Comparison of ENCODE assay signal across 20 cellular contexts in genomic region chr11:126640186-126640585, GRCh38.
DNase-seq lines count a peak whose midpoint lies in the region; FAIRE-seq and TF ChIP-seq lines count a peak whose summit lies in the region.
"Had no signal": no experiment of that assay in that cellular context is flagged by ENCODE, and none has a peak within 500 bp of the region (broad histone marks: within the 10 kb centered on the region; RNA-seq: fewer than 3 reads in every experiment).

No MANE protein-coding gene starts in this region.

- H3K27ac Mint-ChIP-seq in astrocyte (ENCODE audit: unreplicated experiment): no peak overlapping the region
- H3K27ac Mint-ChIP-seq: CD4-positive, CD25-positive, alpha-beta regulatory T cell; CD8-positive, alpha-beta memory T cell had no signal

- H3K4me1 ChIP-seq in astrocyte (ENCODE audit: insufficient read depth, low read length): peaks cover 31% of the 10 kb centered on the region
- H3K4me1 ChIP-seq in HAP-1: no peaks in the 10 kb centered on the region
- H3K4me1 ChIP-seq: BE2C, Caco-2 had no signal

- H4K20me1 ChIP-seq in astrocyte (ENCODE audit: insufficient read depth, low read length): no peaks in the 10 kb centered on the region

- H3K4me3 ChIP-seq in astrocyte (ENCODE audit: insufficient read depth, low read depth, low read length) (no peak overlapping the region), HAP-1 (no peak overlapping the region)
- H3K4me3 ChIP-seq: GM23248 had no signal

- in situ Hi-C loops in HAP-1 (cut with MboI; ENCODE audit: low sequenced_read_pairs): no loop called here

- H3K27ac ChIP-seq in astrocyte (ENCODE audit: low read depth, low read length): no peak overlapping the region
- H3K27ac ChIP-seq: GM23248, HL-60 had no signal

- H3K9me3 ChIP-seq in astrocyte (ENCODE audit: insufficient read depth, low read depth, low read length): no peaks in the 10 kb centered on the region
- H3K9me3 ChIP-seq in HAP-1: no peaks in the 10 kb centered on the region
- H3K9me3 ChIP-seq: BE2C, Caco-2 had no signal

- no peak overlapping the region for H3K4me2 ChIP-seq in astrocyte (ENCODE audit: low read length)

- H3K79me2 ChIP-seq in astrocyte (ENCODE audit: insufficient read depth, low read length): no peaks in the 10 kb centered on the region

- H3K9ac ChIP-seq in astrocyte (ENCODE audit: low read length): no peak overlapping the region
- H3K9ac ChIP-seq: GM23248 had no signal

- H3K4me3 Mint-ChIP-seq in astrocyte (ENCODE audit: unreplicated experiment): no peak overlapping the region
- H3K4me3 Mint-ChIP-seq: CD4-positive, CD25-positive, alpha-beta regulatory T cell; CD8-positive, alpha-beta memory T cell had no signal

- H3K27me3 ChIP-seq in astrocyte (ENCODE audit: insufficient read depth, low read length): no peaks in the 10 kb centered on the region
- peaks cover 13% of the 10 kb centered on the region for H3K27me3 ChIP-seq in HAP-1 (ENCODE audit: low read depth)
- H3K27me3 ChIP-seq: BE2C had no signal

- no peak for TF ChIP-seq CTCF in astrocyte (IDR thresholded peaks at IDR 0.05; ENCODE audit: insufficient read depth, low read depth, low read length)

- no peaks in the 10 kb centered on the region for H3K27me3 Mint-ChIP-seq in astrocyte (ENCODE audit: low read depth, unreplicated experiment)

- no peaks in the 10 kb centered on the region for H3K9me3 Mint-ChIP-seq in astrocyte (ENCODE audit: unreplicated experiment)
- H3K9me3 Mint-ChIP-seq: CD8-positive, alpha-beta memory T cell had no signal

- H2AFZ ChIP-seq in astrocyte (ENCODE audit: low read depth, low read length): no peak overlapping the region
- H2AFZ ChIP-seq: GM23248 had no signal

- H3K4me1 Mint-ChIP-seq in astrocyte (ENCODE audit: low read depth, unreplicated experiment): peaks cover 29% of the 10 kb centered on the region
- H3K4me1 Mint-ChIP-seq: CD4-positive, CD25-positive, alpha-beta regulatory T cell; CD8-positive, alpha-beta memory T cell had no signal

- peak; percentile 56 for FAIRE-seq in astrocyte (lab: Jason Lieb, UNC)
- FAIRE-seq: D721Med, G401.6, GM12891, GM19239 had no signal

- H3K36me3 ChIP-seq in astrocyte (ENCODE audit: insufficient read depth, low read length) (no peaks in the 10 kb centered on the region), HAP-1 (replicated peaks) (no peaks in the 10 kb centered on the region)
- H3K36me3 ChIP-seq: BE2C had no signal

- no peaks in the 10 kb centered on the region for H3K36me3 Mint-ChIP-seq in astrocyte (ENCODE audit: low read depth, unreplicated experiment)
- H3K36me3 Mint-ChIP-seq: CD4-positive, CD25-positive, alpha-beta regulatory T cell; CD8-positive, alpha-beta memory T cell had no signal

- DNase-seq in NCI-H82 (lab: John Stamatoyannopoulos, UW) (peak; percentile 54), astrocyte (ENCODE audit: low read depth) (no peak), left kidney (ENCODE audit: low read depth, low spot score) (peak; percentile 41), retina (peak; percentile 76), HAP-1 (ENCODE audit: low spot score in 2 of 2) (no peak)
- DNase-seq in activated T-cell treated with anti-CD3 and anti-CD28 coated beads, Interleukin-2, amount 50 U/mL, for 48 hours: no peak
- DNase-seq in activated effector memory CD4-positive, alpha-beta T cell treated with anti-CD3 and anti-CD28 coated beads, Interleukin-2, amount 50 U/mL, for 16 hours: no peak
- DNase-seq: ACHN; BE2C; C1 segment of cervical spinal cord; Caco-2; CD4-positive, CD25-positive, alpha-beta regulatory T cell; CD8-positive, alpha-beta memory T cell; GM23248; HCEC 1CT had no signal

Comparison
In these comparisons a context has a peak if more than half of its experiments do, and no peak if none do; other contexts are left out.
1. DNase-seq: peak in NCI-H82 (single experiment), left kidney (single experiment) and retina (single experiment); none in astrocyte (single experiment), HAP-1 (0 of 2), activated T-cell treated with anti-CD3 and anti-CD28 coated beads, Interleukin-2, amount 50 U/mL, for 48 hours (0 of 2) and activated effector memory CD4-positive, alpha-beta T cell treated with anti-CD3 and anti-CD28 coated beads, Interleukin-2, amount 50 U/mL, for 16 hours (single experiment).